In the genomic region with DNA sequence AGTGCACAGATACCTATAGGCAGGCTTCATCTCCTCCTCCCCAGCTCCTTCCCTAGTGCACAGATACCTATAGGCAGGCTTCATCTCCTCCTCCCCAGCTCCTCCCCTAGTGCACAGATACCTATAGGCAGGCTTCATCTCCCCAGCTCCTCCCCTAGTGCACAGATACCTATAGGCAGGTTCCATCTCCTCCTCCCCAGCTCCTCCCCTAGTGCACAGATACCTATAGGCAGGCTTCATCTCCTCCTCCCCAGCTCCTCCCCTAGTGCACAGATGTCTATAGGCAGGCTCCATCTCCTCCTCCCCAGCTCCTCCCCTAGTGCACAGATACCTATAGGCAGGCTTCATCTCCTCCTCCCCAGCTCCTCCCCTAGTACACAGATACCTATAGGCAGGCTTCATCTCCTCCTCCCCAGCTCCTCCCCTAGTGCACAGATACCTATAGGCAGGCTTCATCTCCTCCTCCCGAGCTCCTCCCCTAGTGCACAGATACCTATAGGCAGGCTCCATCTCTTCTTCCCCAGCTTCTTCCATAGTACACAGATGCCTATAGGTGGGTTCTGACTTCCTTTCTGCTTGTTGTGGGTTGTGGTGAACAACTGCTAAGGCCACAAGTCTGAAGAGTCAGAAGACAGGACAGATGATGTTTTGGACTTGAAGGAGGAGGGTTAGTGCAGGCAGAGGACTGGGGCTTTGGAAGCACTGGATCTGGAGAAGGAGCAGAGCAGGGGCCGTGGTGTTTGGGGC, we compare ENCODE assay signal across 7 cellular contexts. TPM values are rescaled to one million over a fixed set of nuclear protein-coding genes. Genes with fewer than 3 reads are reported as not detected.
A peak's percentile ranks its signal among the peaks of the same experiment; 100 is the strongest.
DNase-seq lines count a peak whose midpoint lies in the region; ATAC-seq and TF ChIP-seq lines count a peak whose summit lies in the region.
"Not testable (repeated sequence)": the region's sequence is repeated elsewhere in the genome, so short reads cannot be mapped to it uniquely, and the experiment has no call there.

No MANE protein-coding gene starts in this region.

- not testable (repeated sequence) for H3K4me3 ChIP-seq in HUES48 (ENCODE audit: low read depth, low read length)

- peak overlapping the region; percentile 82 for H3K4me3 Mint-ChIP-seq in activated naive CD8-positive, alpha-beta T cell treated with anti-CD3 and anti-CD28 coated beads for 36 hours
- peak overlapping the region; percentile 89 for H3K4me3 Mint-ChIP-seq in natural killer cell

- not testable (repeated sequence) for H3K27me3 Mint-ChIP-seq in activated naive CD8-positive, alpha-beta T cell treated with anti-CD3 and anti-CD28 coated beads for 36 hours; natural killer cell (ENCODE audit: low read depth in 2 of 2)

- ATAC-seq in GM18511 (IDR thresholded peaks at IDR 0.05; ENCODE audit: unreplicated experiment) (peak; percentile 60), GM21367 (IDR thresholded peaks at IDR 0.05; ENCODE audit: unreplicated experiment) (peak; percentile 56), HG02973 (IDR thresholded peaks at IDR 0.05; ENCODE audit: unreplicated experiment) (peak; percentile 63), natural killer cell (peak; percentile 52 to 80 (median 68))

- H3K4me1 ChIP-seq in HUES48 (ENCODE audit: control insufficient read depth, insufficient read depth, low read length), result peaks cover 29% of the 10 kb centered on the region

- TF ChIP-seq CTCF in natural killer cell (IDR thresholded peaks at IDR 0.05), result not testable (repeated sequence)

- H3K36me3 ChIP-seq in HUES48 (ENCODE audit: control insufficient read depth, insufficient read depth, low read length), result peaks cover 12% of the 10 kb centered on the region

- DNase-seq in T-helper 22 cell (ENCODE audit: low read depth), result peak; percentile 63
- DNase-seq in activated naive CD8-positive, alpha-beta T cell treated with anti-CD3 and anti-CD28 coated beads for 36 hours, result peak; percentile 65
- DNase-seq in natural killer cell, result peak; percentile 55

- not testable (repeated sequence) for H3K27me3 ChIP-seq in HUES48 (ENCODE audit: control insufficient read depth, insufficient read depth, low read length)

- H3K27ac ChIP-seq in HUES48 (ENCODE audit: low read depth, low read length), result peak overlapping the region; percentile 10

- not testable (repeated sequence) for H3K9me3 Mint-ChIP-seq in activated naive CD8-positive, alpha-beta T cell treated with anti-CD3 and anti-CD28 coated beads for 36 hours; natural killer cell

- H3K9ac ChIP-seq in HUES48 (ENCODE audit: low read depth, low read length), result not testable (repeated sequence)

- H3K36me3 Mint-ChIP-seq in activated naive CD8-positive, alpha-beta T cell treated with anti-CD3 and anti-CD28 coated beads for 36 hours, result peaks cover 47% of the 10 kb centered on the region
- not testable (repeated sequence) for H3K36me3 Mint-ChIP-seq in natural killer cell

- not testable (repeated sequence) for H3K9me3 ChIP-seq in HUES48 (ENCODE audit: control insufficient read depth, insufficient read depth, low read length)

- intact Hi-C loops in natural killer cell (cut with micrococcal nuclease), result loop anchor here (1.0 kb wide), 5 partner anchors 9 to 63 kb away; no protein-coding TSS in a partner anchor

- H3K27ac Mint-ChIP-seq in activated naive CD8-positive, alpha-beta T cell treated with anti-CD3 and anti-CD28 coated beads for 36 hours, result peak overlapping the region; percentile 97
- peak overlapping the region; percentile 94 to 95 for H3K27ac Mint-ChIP-seq in natural killer cell

- H3K4me1 Mint-ChIP-seq in activated naive CD8-positive, alpha-beta T cell treated with anti-CD3 and anti-CD28 coated beads for 36 hours, result peaks cover 50% of the 10 kb centered on the region
- H3K4me1 Mint-ChIP-seq in natural killer cell, result peaks cover 61 to 87% of the 10 kb centered on the region in 2 donors

RNA-seq across cellular contexts. Expression of a gene that starts 29.5 kb away (rescaled TPM):
- total RNA-seq in activated naive CD8-positive, alpha-beta T cell treated with anti-CD3 and anti-CD28 coated beads for 36 hours, result 10 to 100 TPM; 47.5 to 47.9 TPM
- total RNA-seq in natural killer cell, result 100 to 1,000 TPM; 386 to 519 (median 456) TPM

Comparison
In these comparisons a context has a peak if more than half of its experiments do, and no peak if none do; other contexts are left out.
1. RNA of a gene that starts 29.5 kb away (total RNA-seq): 386 to 519 TPM in natural killer cell; 47.5 to 47.9 TPM in activated naive CD8-positive, alpha-beta T cell treated with anti-CD3 and anti-CD28 coated beads for 36 hours; every median in the first group is over 4 times any median in the second.
2. Peak in every context shown above with its lines, with median percentiles within 50 percentile points of each other: ATAC-seq and DNase-seq.